37 cellular contexts compared by ENCODE assay signal in genomic region chr6:94658929-94659328, GRCh38.
"Had no signal": no experiment of that assay in that cellular context is flagged by ENCODE, and none has a peak within 500 bp of the region (broad histone marks: within the 10 kb centered on the region; RNA-seq: fewer than 3 reads in every experiment).

No MANE protein-coding gene starts in this region.

- DNase-seq: activated effector memory CD4-positive, alpha-beta T cell treated with anti-CD3 and anti-CD28 coated beads, Interleukin-2, amount 50 U/mL, for 16 hours; activated effector memory CD4-positive, alpha-beta T cell treated with Interleukin-2 at 50 U/mL for 16 hours; activated gamma-delta T cell; activated gamma-delta T cell treated with Interleukin-2 at 50 U/mL for 16 hours; activated naive CD4-positive, alpha-beta T cell; activated naive CD4-positive, alpha-beta T cell treated with anti-CD3 and anti-CD28 coated beads for 36 hours; activated naive CD4-positive, alpha-beta T cell treated with anti-CD3 and anti-CD28 coated beads, Interleukin-2, amount 10 ng/mL, durations not matched to agents 7 days and 5 days; activated naive CD4-positive, alpha-beta T cell treated with anti-CD3 and anti-CD28 coated beads, Interleukin-2, amount 50 U/mL, for 16 hours; activated naive CD4-positive, alpha-beta T cell treated with Interleukin-2 at 50 U/mL for 16 hours; activated naive CD8-positive, alpha-beta T cell treated with anti-CD3 and anti-CD28 coated beads for 36 hours; activated naive CD8-positive, alpha-beta T cell treated with anti-CD3 and anti-CD28 coated beads, Interleukin-2, amount 10 ng/mL, durations not matched to agents 7 days and 5 days; activated naive CD8-positive, alpha-beta T cell treated with anti-CD3 and anti-CD28 coated beads, Interleukin-2, amount 50 U/mL, for 24 hours; activated T-cell treated with anti-CD3 and anti-CD28 coated beads, Interleukin-2, amount 50 U/mL, for 1 hour; activated T-cell treated with anti-CD3 and anti-CD28 coated beads, Interleukin-2, amount 50 U/mL, for 24 hours; activated T-cell treated with anti-CD3 and anti-CD28 coated beads, Interleukin-2, amount 50 U/mL, for 4 hours; activated T-cell treated with anti-CD3 and anti-CD28 coated beads, Interleukin-2, amount 50 U/mL, for 48 hours; activated T-cell treated with anti-CD3 and anti-CD28 coated beads, Interleukin-2, amount 50 U/mL, for 72 hours; adrenal gland; amniotic stem cell; amygdala; anterior cingulate cortex; aorta; body of pancreas; brain microvascular endothelial cell; caudate nucleus; central memory CD4-positive, alpha-beta T cell had no signal

- H3K9me3 ChIP-seq: adrenal gland, ascending aorta, body of pancreas had no signal

- H3K4me3 ChIP-seq: adrenal gland, ascending aorta, body of pancreas, breast epithelium, cardiac muscle cell had no signal

- H3K4me1 Mint-ChIP-seq: activated naive CD4-positive, alpha-beta T cell treated with anti-CD3 and anti-CD28 coated beads, Interleukin-2, amount 10 ng/mL, durations not matched to agents 7 days and 5 days; activated naive CD4-positive, alpha-beta T cell treated with anti-CD3 and anti-CD28 coated beads, Interleukin-2, amount 50 U/mL, for 24 hours; activated naive CD8-positive, alpha-beta T cell treated with anti-CD3 and anti-CD28 coated beads for 36 hours; activated naive CD8-positive, alpha-beta T cell treated with anti-CD3 and anti-CD28 coated beads, Interleukin-2, amount 10 ng/mL, durations not matched to agents 7 days and 5 days; activated naive CD8-positive, alpha-beta T cell treated with anti-CD3 and anti-CD28 coated beads, Interleukin-2, amount 50 U/mL, for 24 hours; activated T-helper 17 cell treated with anti-CD3 and anti-CD28 coated beads, Interleukin-2, amount 50 U/mL, for 72 hours; brain; central memory CD8-positive, alpha-beta T cell had no signal

- H3K36me3 Mint-ChIP-seq: activated naive CD4-positive, alpha-beta T cell treated with anti-CD3 and anti-CD28 coated beads, Interleukin-2, amount 10 ng/mL, durations not matched to agents 7 days and 5 days; activated naive CD4-positive, alpha-beta T cell treated with anti-CD3 and anti-CD28 coated beads, Interleukin-2, amount 50 U/mL, for 24 hours; activated naive CD4-positive, alpha-beta T cell treated with anti-CD3 and anti-CD28 coated beads, Interleukin-2, amount 50 U/mL, for 72 hours; activated naive CD8-positive, alpha-beta T cell; activated naive CD8-positive, alpha-beta T cell treated with anti-CD3 and anti-CD28 coated beads for 36 hours; activated naive CD8-positive, alpha-beta T cell treated with anti-CD3 and anti-CD28 coated beads, Interleukin-2, amount 10 ng/mL, durations not matched to agents 7 days and 5 days; brain had no signal

- H3K27me3 Mint-ChIP-seq: activated naive CD4-positive, alpha-beta T cell treated with anti-CD3 and anti-CD28 coated beads, Interleukin-2, amount 10 ng/mL, durations not matched to agents 7 days and 5 days; activated naive CD4-positive, alpha-beta T cell treated with anti-CD3 and anti-CD28 coated beads, Interleukin-2, amount 50 U/mL, for 24 hours; activated naive CD8-positive, alpha-beta T cell; activated naive CD8-positive, alpha-beta T cell treated with anti-CD3 and anti-CD28 coated beads for 36 hours; activated naive CD8-positive, alpha-beta T cell treated with anti-CD3 and anti-CD28 coated beads, Interleukin-2, amount 10 ng/mL, durations not matched to agents 7 days and 5 days; activated naive CD8-positive, alpha-beta T cell treated with anti-CD3 and anti-CD28 coated beads, Interleukin-2, amount 50 U/mL, for 24 hours; activated T-cell treated with anti-CD3 and anti-CD28 coated beads, Interleukin-2, amount 50 U/mL, for 24 hours; activated T-helper 17 cell treated with anti-CD3 and anti-CD28 coated beads, Interleukin-2, amount 50 U/mL, for 72 hours; central memory CD8-positive, alpha-beta T cell had no signal

- H3K36me3 ChIP-seq: adrenal gland, ascending aorta, brain microvascular endothelial cell, breast epithelium, cardiac muscle cell had no signal

- H3K27ac Mint-ChIP-seq: activated naive CD4-positive, alpha-beta T cell treated with anti-CD3 and anti-CD28 coated beads for 36 hours; activated naive CD4-positive, alpha-beta T cell treated with anti-CD3 and anti-CD28 coated beads, Interleukin-2, amount 10 ng/mL, durations not matched to agents 7 days and 5 days; activated naive CD4-positive, alpha-beta T cell treated with anti-CD3 and anti-CD28 coated beads, Interleukin-2, amount 50 U/mL, for 24 hours; activated naive CD4-positive, alpha-beta T cell treated with anti-CD3 and anti-CD28 coated beads, Interleukin-2, amount 50 U/mL, for 72 hours; activated naive CD8-positive, alpha-beta T cell; activated naive CD8-positive, alpha-beta T cell treated with anti-CD3 and anti-CD28 coated beads for 36 hours; activated naive CD8-positive, alpha-beta T cell treated with anti-CD3 and anti-CD28 coated beads, Interleukin-2, amount 10 ng/mL, durations not matched to agents 7 days and 5 days; activated naive CD8-positive, alpha-beta T cell treated with anti-CD3 and anti-CD28 coated beads, Interleukin-2, amount 50 U/mL, for 24 hours; activated T-cell treated with anti-CD3 and anti-CD28 coated beads, Interleukin-2, amount 50 U/mL, for 24 hours; activated T-cell treated with anti-CD3 and anti-CD28 coated beads, Interleukin-2, amount 50 U/mL, for 72 hours; activated T-helper 1 cell treated with anti-CD3 and anti-CD28 coated beads, Interleukin-12 subunit alpha, Interleukin-12 subunit beta, Interleukin-2, Interleukin-4 antibody, amounts not matched to agents 30 ng/mL and 10 ng/mL and 1 ng/mL, durations not matched to agents 14 hours and 24 hours and 36 hours; activated T-helper 17 cell treated with anti-CD3 and anti-CD28 coated beads, Interleukin-2, amount 50 U/mL, for 72 hours; activated T-helper 2 cell treated with anti-CD3 and anti-CD28 coated beads, Interferon-gamma antibody, Interleukin-2, Interleukin-4, amounts not matched to agents 10 μg/mL and 5 μg/mL and 100 μg/mL, durations not matched to agents 14 hours and 24 hours and 36 hours; brain had no signal

- H3K27me3 ChIP-seq: adrenal gland, ascending aorta, body of pancreas, brain microvascular endothelial cell, breast epithelium, cardiac muscle cell had no signal

- ATAC-seq: activated naive CD4-positive, alpha-beta T cell treated with anti-CD3 and anti-CD28 coated beads, Interleukin-2, amount 50 U/mL, for 72 hours; activated naive CD8-positive, alpha-beta T cell treated with anti-CD3 and anti-CD28 coated beads, Interleukin-2, amount 50 U/mL, for 24 hours; activated T-cell treated with anti-CD3 and anti-CD28 coated beads, Interleukin-2, amount 50 U/mL, for 4 hours; activated T-cell treated with anti-CD3 and anti-CD28 coated beads, Interleukin-2, amount 50 U/mL, for 72 hours; activated T-helper 17 cell treated with anti-CD3 and anti-CD28 coated beads, Interleukin-2, amount 50 U/mL, for 72 hours; body of pancreas had no signal

- H3K4me1 ChIP-seq: adrenal gland, ascending aorta, body of pancreas, breast epithelium had no signal

- H3K4me3 Mint-ChIP-seq: activated naive CD4-positive, alpha-beta T cell treated with anti-CD3 and anti-CD28 coated beads for 36 hours; activated naive CD4-positive, alpha-beta T cell treated with anti-CD3 and anti-CD28 coated beads, Interleukin-2, amount 10 ng/mL, durations not matched to agents 7 days and 5 days; activated naive CD4-positive, alpha-beta T cell treated with anti-CD3 and anti-CD28 coated beads, Interleukin-2, amount 50 U/mL, for 24 hours; activated naive CD8-positive, alpha-beta T cell; activated naive CD8-positive, alpha-beta T cell treated with anti-CD3 and anti-CD28 coated beads for 36 hours; activated naive CD8-positive, alpha-beta T cell treated with anti-CD3 and anti-CD28 coated beads, Interleukin-2, amount 10 ng/mL, durations not matched to agents 7 days and 5 days; activated naive CD8-positive, alpha-beta T cell treated with anti-CD3 and anti-CD28 coated beads, Interleukin-2, amount 50 U/mL, for 24 hours; activated T-cell treated with anti-CD3 and anti-CD28 coated beads, Interleukin-2, amount 50 U/mL, for 24 hours; activated T-cell treated with anti-CD3 and anti-CD28 coated beads, Interleukin-2, amount 50 U/mL, for 4 hours; activated T-cell treated with anti-CD3 and anti-CD28 coated beads, Interleukin-2, amount 50 U/mL, for 72 hours; activated T-helper 1 cell treated with anti-CD3 and anti-CD28 coated beads, Interleukin-12 subunit alpha, Interleukin-12 subunit beta, Interleukin-2, Interleukin-4 antibody, amounts not matched to agents 30 ng/mL and 10 ng/mL and 1 ng/mL, durations not matched to agents 14 hours and 24 hours and 36 hours; activated T-helper 17 cell treated with anti-CD3 and anti-CD28 coated beads, Interleukin-2, amount 50 U/mL, for 72 hours; brain; central memory CD8-positive, alpha-beta T cell had no signal

- H3K9me3 Mint-ChIP-seq: activated T-helper 1 cell treated with anti-CD3 and anti-CD28 coated beads, Interleukin-12 subunit alpha, Interleukin-12 subunit beta, Interleukin-2, Interleukin-4 antibody, amounts not matched to agents 30 ng/mL and 10 ng/mL and 1 ng/mL, durations not matched to agents 14 hours and 24 hours and 36 hours had no signal

- H3K27ac ChIP-seq: adrenal gland, ascending aorta, body of pancreas, brain microvascular endothelial cell, breast epithelium, cardiac muscle cell had no signal
